In genomic region chr11:65745049-65745448, GRCh38 we compare ENCODE assay signal across 19 cellular contexts. TPM values are rescaled to one million over a fixed set of nuclear protein-coding genes. Genes with fewer than 3 reads are reported as not detected.
A peak's percentile ranks its signal among the peaks of the same experiment; 100 is the strongest.
DNase-seq lines count a peak whose midpoint lies in the region; ATAC-seq and TF ChIP-seq lines count a peak whose summit lies in the region.
"Had no signal": no experiment of that assay in that cellular context is flagged by ENCODE, and none has a peak within 500 bp of the region (broad histone marks: within the 10 kb centered on the region; RNA-seq: fewer than 3 reads in every experiment).

No MANE protein-coding gene starts in this region.

- ATAC-seq in Panc1: peak; percentile 13; the same call in 1 of the 2 replicates
- peak; percentile 26 for ATAC-seq in upper lobe of right lung
- ATAC-seq in GM19467 (IDR thresholded peaks at IDR 0.05; ENCODE audit: unreplicated experiment): no peak
- ATAC-seq in GM19452 (IDR thresholded peaks at IDR 0.05; ENCODE audit: unreplicated experiment): no peak
- ATAC-seq: CD8-positive, alpha-beta T cell had no signal

- H2BK120ac ChIP-seq in mesenchymal stem cell (ENCODE audit: low read depth, low read length): no peak overlapping the region

- no peak overlapping the region for H3K18ac ChIP-seq in mesenchymal stem cell (ENCODE audit: low read depth in 1 of 2, low read length in 2 of 2)

- in situ Hi-C loops in Panc1 (cut with HindIII; ENCODE audit: low pct_unique_long_range_greater_than_20kb, low sequenced_read_pairs): no loop called here

- no peak overlapping the region for H4K8ac ChIP-seq in mesenchymal stem cell (ENCODE audit: low read length)

- no peak for TF ChIP-seq CTCF in Panc1 (IDR thresholded peaks at IDR 0.05)
- no peak for TF ChIP-seq CTCF in upper lobe of right lung (IDR thresholded peaks at IDR 0.05)

- 97% methylated on average over 17 of the region's 17 CpGs for WGBS in mesenchymal stem cell

- no peak overlapping the region for H3K4ac ChIP-seq in mesenchymal stem cell (ENCODE audit: low read depth in 1 of 2, low read length in 2 of 2)

- no peak overlapping the region for H2AK5ac ChIP-seq in mesenchymal stem cell (ENCODE audit: low read length, severe bottlenecking)

- H3K27me3 ChIP-seq in Panc1 (ENCODE audit: control insufficient read depth, insufficient read depth, low read length) (peaks cover 6% of the 10 kb centered on the region; the same call in 1 of the 2 replicates), mesenchymal stem cell (ENCODE audit: control insufficient read depth in 1 of 2, insufficient read depth in 1 of 2, low read length in 2 of 2) (peaks cover 14 to 30% of the 10 kb centered on the region in 2 experiments), upper lobe of right lung (no peaks in the 10 kb centered on the region)
- H3K27me3 ChIP-seq: Peyer's patch had no signal

- H3K27ac ChIP-seq in Panc1 (ENCODE audit: low read length) (no peak overlapping the region), mesenchymal stem cell (ENCODE audit: low read length, poor library complexity, severe bottlenecking) (no peak overlapping the region), upper lobe of right lung (no peak overlapping the region)
- H3K27ac ChIP-seq: C4-2B, GM23248, KMS-11, Peyer's patch had no signal

- H2BK5ac ChIP-seq in mesenchymal stem cell (ENCODE audit: low read depth, low read length, poor library complexity, severe bottlenecking): no peak overlapping the region

- peak overlapping the region; percentile 16 for H4K91ac ChIP-seq in mesenchymal stem cell (ENCODE audit: low read length)

- BruUV-seq in Panc1 (replicated peaks; lab: Mats Ljungman, UMichigan): no TSS peak

- H2BK12ac ChIP-seq in mesenchymal stem cell (ENCODE audit: low read length in 2 of 2): no peak overlapping the region

- intact Hi-C loops in Panc1 (cut with micrococcal nuclease; ENCODE audit: unreplicated experiment): no loop called here
- intact Hi-C loops in upper lobe of right lung (cut with DNase I): no loop called here

- CTCF ChIA-PET in Panc1 (lab: Charles Lee): interaction anchor here (0.6 to 1.7 kb wide), 17 partner anchors 15 to 198 kb away, joined by 3 to 15 read pairs (median 4); partner anchors contain the start of gene KAT5

- H3K4me3 ChIP-seq in Panc1 (ENCODE audit: low read depth in 2 of 2, low read length in 2 of 2): no peak overlapping the region
- no peak overlapping the region for H3K4me3 ChIP-seq in mesenchymal stem cell (ENCODE audit: insufficient read depth in 1 of 2, low read depth in 1 of 2, low read length in 2 of 2)
- H3K4me3 ChIP-seq in upper lobe of right lung: no peak overlapping the region
- H3K4me3 ChIP-seq: GM23248, Peyer's patch had no signal

- H2AFZ ChIP-seq in mesenchymal stem cell (ENCODE audit: low read depth, low read length): no peak overlapping the region
- H2AFZ ChIP-seq: GM23248 had no signal

- H3K36me3 ChIP-seq in Panc1 (ENCODE audit: control insufficient read depth, insufficient read depth, low read length) (no peaks in the 10 kb centered on the region), mesenchymal stem cell (ENCODE audit: control insufficient read depth in 1 of 2, insufficient read depth in 2 of 2, low read depth in 1 of 2, low read length in 2 of 2) (no peaks in the 10 kb centered on the region), upper lobe of right lung (no peaks in the 10 kb centered on the region)
- H3K36me3 ChIP-seq: Peyer's patch had no signal

- H3K14ac ChIP-seq in mesenchymal stem cell (ENCODE audit: low read length in 2 of 2): no peak overlapping the region

- no peak overlapping the region for H3K4me2 ChIP-seq in mesenchymal stem cell (ENCODE audit: low read length, poor library complexity, severe bottlenecking)
- H3K4me2 ChIP-seq: KMS-11 had no signal

- no peaks in the 10 kb centered on the region for H3K79me1 ChIP-seq in mesenchymal stem cell (replicated peaks; ENCODE audit: low read length, poor library complexity, severe bottlenecking)

- H3K23ac ChIP-seq in mesenchymal stem cell (ENCODE audit: low read length in 2 of 2): no peak overlapping the region

- no peak overlapping the region for H3K9ac ChIP-seq in mesenchymal stem cell (ENCODE audit: low read length)
- H3K9ac ChIP-seq: GM23248, KMS-11 had no signal

- H2BK15ac ChIP-seq in mesenchymal stem cell (ENCODE audit: low read depth, poor library complexity, severe bottlenecking): no peak overlapping the region

- 0 out of 2 replicates have a peak, but pooled peaks cover 7% of the 10 kb centered on the region for H3K4me1 ChIP-seq in Panc1 (ENCODE audit: control insufficient read depth, insufficient read depth, low read length)
- H3K4me1 ChIP-seq in mesenchymal stem cell (ENCODE audit: control insufficient read depth, insufficient read depth, low read depth, low read length): peaks cover 2% of the 10 kb centered on the region
- H3K4me1 ChIP-seq in upper lobe of right lung: no peaks in the 10 kb centered on the region
- H3K4me1 ChIP-seq: Caco-2, Peyer's patch had no signal

- POLR2A ChIA-PET in Panc1 (lab: Charles Lee): interaction anchor here (0.5 to 0.7 kb wide), 2 partner anchors 103 to 1503 kb away, joined by 5 to 7 read pairs; no protein-coding TSS in a partner anchor

- H3K9me3 ChIP-seq in Panc1 (ENCODE audit: control insufficient read depth, insufficient read depth, low read depth, low read length) (no peaks in the 10 kb centered on the region), mesenchymal stem cell (ENCODE audit: control insufficient read depth, low read length) (no peaks in the 10 kb centered on the region), upper lobe of right lung (no peaks in the 10 kb centered on the region)
- H3K9me3 ChIP-seq: Caco-2, Peyer's patch had no signal

- DNase-seq in DMS53 treated with DMSO at 0.1 percent for 48 hours (lab: John Stamatoyannopoulos, UW; ENCODE audit: unreplicated experiment) (peak; percentile 41), Panc1 (ENCODE audit: low read depth, low spot score) (no peak), mesenchymal stem cell (no peak), upper lobe of right lung (no peak), Kasumi-1 (lab: John Stamatoyannopoulos, UW) (no peak)
- DNase-seq: CD8-positive, alpha-beta T cell; DMS79 treated with DMSO at 0.1 percent for 48 hours; NCI-H187; NCI-H2081 treated with DMSO at 0.1 percent for 48 hours; NCI-H2171 had no signal

RNA-seq across cellular contexts. Expression of gene RNASEH2C, which starts 24.5 kb away (rescaled TPM):
- total RNA-seq in Panc1 (2021; ENCODE audit: unreplicated experiment) (107 TPM), upper lobe of right lung (42.5 TPM)
- polyA plus RNA-seq in Panc1 (2012; ENCODE audit: insufficient read length): 133 TPM
- 37.1 TPM for polyA plus RNA-seq in mesenchymal stem cell (2013, experiment 1 of 2)
- polyA plus RNA-seq in mesenchymal stem cell (2013, experiment 2 of 2): 38.5 TPM

RNA-seq across cellular contexts. Expression of gene KAT5, which starts 33.0 kb away (rescaled TPM):
- total RNA-seq in Panc1 (2021; ENCODE audit: unreplicated experiment) (84.2 TPM), upper lobe of right lung (77.5 TPM)
- polyA plus RNA-seq in Panc1 (2012; ENCODE audit: insufficient read length): 74.1 TPM
- polyA plus RNA-seq in mesenchymal stem cell (2013, experiment 1 of 2): 26.3 TPM
- polyA plus RNA-seq in mesenchymal stem cell (2013, experiment 2 of 2): 26.9 TPM

RNA-seq across cellular contexts. Expression of gene AP5B1, which starts 35.7 kb away (rescaled TPM):
- total RNA-seq in Panc1 (2021; ENCODE audit: unreplicated experiment) (35.0 TPM), upper lobe of right lung (35.6 TPM)
- 22.7 TPM for polyA plus RNA-seq in Panc1 (2012; ENCODE audit: insufficient read length)
- polyA plus RNA-seq in mesenchymal stem cell (2013, experiment 1 of 2): 4.9 TPM
- polyA plus RNA-seq in mesenchymal stem cell (2013, experiment 2 of 2): 5.2 TPM

RNA-seq across cellular contexts. Expression of gene OVOL1, which starts 41.8 kb away (rescaled TPM):
- 0.23 TPM for total RNA-seq in Panc1 (2021; ENCODE audit: unreplicated experiment)
- polyA plus RNA-seq in Panc1 (2012; ENCODE audit: insufficient read length): not detected
- polyA plus RNA-seq in mesenchymal stem cell (2013, experiment 1 of 2): not detected
- polyA plus RNA-seq in mesenchymal stem cell (2013, experiment 2 of 2): not detected
- total RNA-seq in upper lobe of right lung: 2.7 TPM
- total RNA-seq: A673, GM23248, OCI-LY7 had no signal
- polyA plus RNA-seq: GM23248 had no signal

Comparison
In these comparisons a context has a peak if more than half of its experiments do, and no peak if none do; other contexts are left out.
1. ATAC-seq: peak in Panc1 (single experiment) and upper lobe of right lung (single experiment); none in GM19467 (single experiment) and GM19452 (single experiment).